Comparison of ENCODE assay signal across 29 cellular contexts in genomic region chr14:62497708-62498107, GRCh38.
"Had no signal": no experiment of that assay in that cellular context is flagged by ENCODE, and none has a peak within 500 bp of the region (broad histone marks: within the 10 kb centered on the region; RNA-seq: fewer than 3 reads in every experiment).

No MANE protein-coding gene starts in this region.

- H3K27me3 ChIP-seq: colonic mucosa, esophagus muscularis mucosa, esophagus squamous epithelium, foreskin keratinocyte, gastrocnemius medialis, gastroesophageal sphincter, heart left ventricle, heart right ventricle had no signal

- H3K9me3 ChIP-seq: colonic mucosa, gastrocnemius medialis had no signal

- H3K4me1 Mint-ChIP-seq: endodermal cell had no signal

- FAIRE-seq: colon, endometrium, endothelial cell of umbilical vein, frontal cortex had no signal

- H3K27ac Mint-ChIP-seq: dendritic cell treated with granulocyte-macrophage colony-stimulating factor and Interleukin-4, amounts not matched to agents 40 ng/mL and 50 ng/mL, for 4 days; effector memory CD8-positive, alpha-beta T cell; endodermal cell had no signal

- ATAC-seq: effector memory CD8-positive, alpha-beta T cell; esophagus mucosa; foreskin keratinocyte; gastrocnemius medialis; gastroesophageal sphincter; heart left ventricle; heart right ventricle had no signal

- DNase-seq: colonic mucosa; cortex of kidney; dermis blood vessel endothelial cell; dorsolateral prefrontal cortex; effector CD4-positive, alpha-beta T cell; effector CD8-positive, alpha-beta T cell; effector memory CD4-positive, alpha-beta T cell; effector memory CD8-positive, alpha-beta T cell; endodermal cell; erythroblast; esophagus squamous epithelium; foreskin fibroblast; foreskin keratinocyte; foreskin melanocyte; gastrocnemius medialis; glutamatergic neuron; head of caudate nucleus; heart left ventricle; heart right ventricle had no signal

- H3K36me3 ChIP-seq: colonic mucosa, esophagus muscularis mucosa, esophagus squamous epithelium, gastrocnemius medialis, gastroesophageal sphincter, heart left ventricle, heart right ventricle had no signal

- H3K27ac ChIP-seq: colonic mucosa, coronary artery, dorsolateral prefrontal cortex, epithelial cell of prostate, esophagus muscularis mucosa, esophagus squamous epithelium, foreskin keratinocyte, gastrocnemius medialis, gastroesophageal sphincter, heart left ventricle, heart right ventricle had no signal

- H3K4me3 Mint-ChIP-seq: dendritic cell treated with granulocyte-macrophage colony-stimulating factor and Interleukin-4, amounts not matched to agents 40 ng/mL and 50 ng/mL, for 4 days; effector memory CD8-positive, alpha-beta T cell; endodermal cell had no signal

- H3K4me3 ChIP-seq: colonic mucosa, coronary artery, dorsolateral prefrontal cortex, esophagus muscularis mucosa, esophagus squamous epithelium, gastrocnemius medialis, gastroesophageal sphincter, heart left ventricle, heart right ventricle had no signal

- H3K27me3 Mint-ChIP-seq: dendritic cell treated with granulocyte-macrophage colony-stimulating factor and Interleukin-4, amounts not matched to agents 40 ng/mL and 50 ng/mL, for 4 days; effector memory CD8-positive, alpha-beta T cell had no signal

- H3K4me1 ChIP-seq: colonic mucosa, esophagus muscularis mucosa, esophagus squamous epithelium, gastrocnemius medialis, gastroesophageal sphincter, heart left ventricle, heart right ventricle had no signal
